In genomic region chr6:166942393-166943168, GRCh38 we compare ENCODE assay signal across 12 cellular contexts. TPM values are rescaled to one million over a fixed set of nuclear protein-coding genes. Genes with fewer than 3 reads are reported as not detected.
DNase-seq lines count a peak whose midpoint lies in the region; ATAC-seq and TF ChIP-seq lines count a peak whose summit lies in the region.
"Had no signal": no experiment of that assay in that cellular context is flagged by ENCODE, and none has a peak within 500 bp of the region (broad histone marks: within the 10 kb centered on the region; RNA-seq: fewer than 3 reads in every experiment).

No MANE protein-coding gene starts in this region.

- peak; percentile 52 for DNase-seq in activated T-cell treated with anti-CD3 and anti-CD28 coated beads, Interleukin-2, amount 50 U/mL, for 1 hour
- DNase-seq in activated T-cell treated with anti-CD3 and anti-CD28 coated beads for 4 hours (no peak), left lung (peak in 1 of 2 donors; percentile 49), midbrain (lab: John Stamatoyannopoulos, UW) (no peak), sciatic nerve (ENCODE audit: low spot score) (no peak)
- peak; percentile 19 for DNase-seq in activated effector memory CD4-positive, alpha-beta T cell treated with Interleukin-2 at 50 U/mL for 16 hours
- DNase-seq: HCEC 1CT, hippocampal formation, NCI-H187 had no signal

- no peaks in the 10 kb centered on the region for H3K27me3 ChIP-seq in left lung
- H3K27me3 ChIP-seq: Peyer's patch had no signal

- H3K27ac Mint-ChIP-seq in stimulated activated naive CD8-positive, alpha-beta T cell treated with anti-CD3 and anti-CD28 coated beads, Interleukin-15, Interleukin-2, amounts not matched to agents 100 ng/mL and 50 ng/mL, for 24 hours = peak overlapping the region; percentile 77

- peaks cover 35% of the 10 kb centered on the region for H3K4me1 Mint-ChIP-seq in stimulated activated naive CD8-positive, alpha-beta T cell treated with anti-CD3 and anti-CD28 coated beads, Interleukin-15, Interleukin-2, amounts not matched to agents 100 ng/mL and 50 ng/mL, for 24 hours (ENCODE audit: low read depth)

- TF ChIP-seq CTCF in left lung (IDR thresholded peaks at IDR 0.05) = no peak

- no peaks in the 10 kb centered on the region for H3K27me3 Mint-ChIP-seq in stimulated activated naive CD8-positive, alpha-beta T cell treated with anti-CD3 and anti-CD28 coated beads, Interleukin-15, Interleukin-2, amounts not matched to agents 100 ng/mL and 50 ng/mL, for 24 hours

- ATAC-seq in left lung (peak; percentile 39), sciatic nerve (no peak), HG02870 (IDR thresholded peaks at IDR 0.05; ENCODE audit: unreplicated experiment) (no peak)

- H3K9me3 ChIP-seq in left lung = no peaks in the 10 kb centered on the region
- H3K9me3 ChIP-seq: Peyer's patch had no signal

- no peak overlapping the region for H3K4me3 ChIP-seq in left lung
- H3K4me3 ChIP-seq: Peyer's patch had no signal

- peaks cover 63% of the 10 kb centered on the region for H3K36me3 Mint-ChIP-seq in stimulated activated naive CD8-positive, alpha-beta T cell treated with anti-CD3 and anti-CD28 coated beads, Interleukin-15, Interleukin-2, amounts not matched to agents 100 ng/mL and 50 ng/mL, for 24 hours (ENCODE audit: low read depth)

- intact Hi-C loops in left lung (cut with DNase I) (no loop called here), sciatic nerve (cut with DNase I) (no loop called here)

- H3K4me1 ChIP-seq in left lung = peaks cover 0 to 20% of the 10 kb centered on the region in 2 donors
- H3K4me1 ChIP-seq: Peyer's patch had no signal

- H3K36me3 ChIP-seq in left lung = peaks cover 0 to 54% of the 10 kb centered on the region in 2 donors

- H3K27ac ChIP-seq in left lung = peak overlapping the region in 1 of 2 donors; percentile 53
- H3K27ac ChIP-seq: Peyer's patch had no signal

- H3K4me3 Mint-ChIP-seq in stimulated activated naive CD8-positive, alpha-beta T cell treated with anti-CD3 and anti-CD28 coated beads, Interleukin-15, Interleukin-2, amounts not matched to agents 100 ng/mL and 50 ng/mL, for 24 hours = no peak overlapping the region

- no peaks in the 10 kb centered on the region for H3K9me3 Mint-ChIP-seq in stimulated activated naive CD8-positive, alpha-beta T cell treated with anti-CD3 and anti-CD28 coated beads, Interleukin-15, Interleukin-2, amounts not matched to agents 100 ng/mL and 50 ng/mL, for 24 hours

RNA-seq across cellular contexts. Expression of gene RNASET2, which starts 13.8 kb away (rescaled TPM):
- 10 to 100 TPM; 51.0 to 68.5 TPM for total RNA-seq in left lung
- 70.4 TPM for total RNA-seq in sciatic nerve

RNA-seq across cellular contexts. Expression of gene CEP43, which starts 56.6 kb away (rescaled TPM):
- total RNA-seq in left lung (10 to 100 TPM; 15.3 to 15.8 TPM), sciatic nerve (18.8 TPM)

Comparison
In these comparisons a context has a peak if more than half of its experiments do, and no peak if none do; other contexts are left out.
1. DNase-seq: peak in activated T-cell treated with anti-CD3 and anti-CD28 coated beads, Interleukin-2, amount 50 U/mL, for 1 hour (single experiment) and activated effector memory CD4-positive, alpha-beta T cell treated with Interleukin-2 at 50 U/mL for 16 hours (single experiment); none in activated T-cell treated with anti-CD3 and anti-CD28 coated beads for 4 hours (single experiment), midbrain (single experiment) and sciatic nerve (single experiment).